16 cellular contexts compared by ENCODE assay signal in the genomic region with DNA sequence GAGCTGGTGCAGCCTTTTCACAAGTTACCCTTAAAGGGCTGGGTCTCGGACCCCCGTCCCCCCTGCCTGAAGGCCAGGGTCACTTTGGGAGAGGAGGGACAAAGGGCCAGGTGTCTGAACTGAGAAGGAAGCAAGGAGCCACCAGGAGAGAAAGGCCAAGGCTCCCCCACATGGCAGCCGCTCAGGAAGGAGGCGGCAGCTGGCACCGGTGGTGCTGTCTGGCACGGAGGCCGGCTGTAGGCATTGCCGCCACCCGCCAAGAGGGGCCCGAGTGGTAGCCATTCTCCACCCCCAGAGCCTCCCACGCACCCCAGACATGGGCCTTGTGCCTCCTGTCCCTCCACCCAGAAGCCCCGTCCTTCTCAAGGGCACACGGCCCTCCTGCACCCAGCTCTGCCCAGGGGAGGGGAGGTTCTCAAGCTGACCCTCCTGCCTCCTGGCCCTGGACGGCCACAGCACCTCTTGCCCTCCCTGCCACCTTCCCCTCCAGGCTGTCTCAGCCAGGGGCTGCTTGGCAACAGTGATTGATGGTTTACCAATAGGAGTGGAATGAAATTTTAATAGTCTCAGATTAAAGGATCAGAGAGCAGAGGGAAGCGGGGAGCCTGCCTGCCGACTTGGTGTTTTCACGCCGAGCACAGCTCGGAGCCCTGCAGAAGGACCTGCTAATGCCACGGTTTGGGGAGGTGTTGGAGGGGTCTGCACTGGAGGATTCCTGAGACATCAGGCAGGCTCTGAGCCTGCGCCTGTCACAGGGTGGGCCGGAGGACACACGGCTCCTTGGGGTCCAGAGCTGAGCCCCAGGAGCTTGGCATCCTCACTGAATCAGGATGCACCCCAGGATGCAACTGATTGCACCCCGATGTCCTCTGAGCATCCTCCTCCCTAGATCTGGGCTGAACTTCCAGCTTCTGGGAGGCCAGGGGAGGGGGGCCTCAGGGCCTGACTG.
DNase-seq lines count a peak whose midpoint lies in the region; ATAC-seq and TF ChIP-seq lines count a peak whose summit lies in the region.
"Had no signal": no experiment of that assay in that cellular context is flagged by ENCODE, and none has a peak within 500 bp of the region (broad histone marks: within the 10 kb centered on the region; RNA-seq: fewer than 3 reads in every experiment).

No MANE protein-coding gene starts in this region.

- no peaks in the 10 kb centered on the region for H3K36me3 Mint-ChIP-seq in nephron progenitor cell (ENCODE audit: low read depth)

- no peaks in the 10 kb centered on the region for H3K36me3 ChIP-seq in BLaER1 treated with 17β-estradiol and CSF1 and Interleukin-3, amounts not matched to agents 10 nM and 100 nM
- H3K36me3 ChIP-seq in WERI-Rb-1 = no peaks in the 10 kb centered on the region

- no peak overlapping the region for H3K4me3 Mint-ChIP-seq in nephron progenitor cell
- H3K4me3 Mint-ChIP-seq: H9, IgD-negative memory B cell had no signal

- peaks cover 53% of the 10 kb centered on the region for H3K4me1 Mint-ChIP-seq in nephron progenitor cell
- H3K4me1 Mint-ChIP-seq: IgD-negative memory B cell had no signal

- DNase-seq in NCI-H82 (lab: John Stamatoyannopoulos, UW) (peak; percentile 70), NCI-H82 treated with DMSO at 0.1 percent for 48 hours (lab: John Stamatoyannopoulos, UW; ENCODE audit: unreplicated experiment) (no peak), WERI-Rb-1 (peak; percentile 57), nephron progenitor cell (no peak), T-helper 2 cell (no peak)
- DNase-seq: EL, H9, NCI-H187, NCI-H69, PC-3 had no signal

- H3K4me2 ChIP-seq in BLaER1 treated with 17β-estradiol and CSF1 and Interleukin-3, amounts not matched to agents 10 nM and 100 nM = peak overlapping the region in 8 of 11 experiments; percentile 46 to 100 (median 97); a peak in 14 of 22 replicates
- H3K4me2 ChIP-seq: A549 had no signal

- peaks cover under 1 to 3% (median 2%) of the 10 kb centered on the region in 11 experiments; a peak in 17 of 22 replicates for H3K9me3 ChIP-seq in BLaER1 treated with 17β-estradiol and CSF1 and Interleukin-3, amounts not matched to agents 10 nM and 100 nM (replicated peaks in 1 of 11)
- H3K9me3 ChIP-seq in WERI-Rb-1 (ENCODE audit: severe bottlenecking) = no peaks in the 10 kb centered on the region
- H3K9me3 ChIP-seq: A549 had no signal

- peaks cover 0 to 5% (median 0%) of the 10 kb centered on the region in 11 experiments; a peak in 1 of 22 replicates for H4K20me1 ChIP-seq in BLaER1 treated with 17β-estradiol and CSF1 and Interleukin-3, amounts not matched to agents 10 nM and 100 nM

- no peak overlapping the region for H3K4me3 ChIP-seq in BLaER1 treated with 17β-estradiol and CSF1 and Interleukin-3, amounts not matched to agents 10 nM and 100 nM
- H3K4me3 ChIP-seq in WERI-Rb-1 (ENCODE audit: low read depth, low read length) = no peak overlapping the region
- H3K4me3 ChIP-seq: A549 had no signal

- peaks cover 25 to 75% (median 66%) of the 10 kb centered on the region in 10 experiments for H3K4me1 ChIP-seq in BLaER1 treated with 17β-estradiol and CSF1 and Interleukin-3, amounts not matched to agents 10 nM and 100 nM
- H3K4me1 ChIP-seq: A549 had no signal

- no peak for TF ChIP-seq CTCF in WERI-Rb-1 (IDR thresholded peaks at IDR 0.05; ENCODE audit: low read depth, low read length)
- no peak for TF ChIP-seq CTCF in nephron progenitor cell (IDR thresholded peaks at IDR 0.05)

- H3K27me3 Mint-ChIP-seq in nephron progenitor cell (ENCODE audit: low read depth, poor library complexity) = peaks cover 18% of the 10 kb centered on the region

- 0 out of 22 replicates have a peak overlapping the region, but pooled peaks of 1 of the 11 experiments have one; percentile 14 for H3K9ac ChIP-seq in BLaER1 treated with 17β-estradiol and CSF1 and Interleukin-3, amounts not matched to agents 10 nM and 100 nM

- peak overlapping the region; percentile 45 for H3K27ac Mint-ChIP-seq in nephron progenitor cell
- H3K27ac Mint-ChIP-seq: H9, IgD-negative memory B cell had no signal

- H3K27ac ChIP-seq in BLaER1 treated with 17β-estradiol and CSF1 and Interleukin-3, amounts not matched to agents 10 nM and 100 nM = no peak overlapping the region
- peak overlapping the region; percentile 81 for H3K27ac ChIP-seq in WERI-Rb-1
- H3K27ac ChIP-seq: C4-2B had no signal

- H3K27me3 ChIP-seq in BLaER1 treated with 17β-estradiol and CSF1 and Interleukin-3, amounts not matched to agents 10 nM and 100 nM = no peaks in the 10 kb centered on the region
- H3K27me3 ChIP-seq in WERI-Rb-1 (ENCODE audit: insufficient read depth, low read depth, severe bottlenecking) = no peaks in the 10 kb centered on the region

- no peak for ATAC-seq in GM21447 (IDR thresholded peaks at IDR 0.05; ENCODE audit: unreplicated experiment)
- no peak for ATAC-seq in GM19467 (IDR thresholded peaks at IDR 0.05; ENCODE audit: unreplicated experiment)
- ATAC-seq: A549, PC-3 had no signal

- H3K9me3 Mint-ChIP-seq in nephron progenitor cell = peaks cover 6% of the 10 kb centered on the region

Comparison
In these comparisons a context has a peak if more than half of its experiments do, and no peak if none do; other contexts are left out.
1. DNase-seq: peak in NCI-H82 (single experiment) and WERI-Rb-1 (single experiment); none in NCI-H82 treated with DMSO at 0.1 percent for 48 hours (single experiment), nephron progenitor cell (single experiment) and T-helper 2 cell (0 of 5).